ENCODE assay signal across 17 cellular contexts in genomic region chr2:188973650-188974049, GRCh38. TPM values are rescaled to one million over a fixed set of nuclear protein-coding genes. Genes with fewer than 3 reads are reported as not detected.
DNase-seq lines count a peak whose midpoint lies in the region; ATAC-seq and TF ChIP-seq lines count a peak whose summit lies in the region.
"Had no signal": no experiment of that assay in that cellular context is flagged by ENCODE, and none has a peak within 500 bp of the region (broad histone marks: within the 10 kb centered on the region; RNA-seq: fewer than 3 reads in every experiment).

No MANE protein-coding gene starts in this region.

- CTCF ChIA-PET in BJ (lab: Yijun Ruan, JAX): interaction anchor here (1.1 kb wide), 1 partner anchor 10 kb away, joined by 3 read pairs; no protein-coding TSS in a partner anchor
- CTCF ChIA-PET in activated CD4-positive, alpha-beta memory T cell treated with anti-CD3 and anti-CD28 coated beads for 36 hours (lab: Charles Lee): no interaction called here

- POLR2A ChIA-PET in BJ (lab: Charles Lee): interaction anchor here (0.5 kb wide), 1 partner anchor 426 kb away, joined by 10 read pairs; no protein-coding TSS in a partner anchor
- POLR2A ChIA-PET in activated CD4-positive, alpha-beta memory T cell treated with anti-CD3 and anti-CD28 coated beads for 36 hours (lab: Charles Lee): no interaction called here

- H3K36me3 ChIP-seq in BJ (ENCODE audit: control insufficient read depth, insufficient read depth, low read length) (no peaks in the 10 kb centered on the region), ascending aorta (no peaks in the 10 kb centered on the region), lower lobe of right lung (no peaks in the 10 kb centered on the region)

- TF ChIP-seq CTCF in BJ (IDR thresholded peaks at IDR 0.05; ENCODE audit: insufficient read depth, low read depth, low read length): no peak
- no peak for TF ChIP-seq CTCF in ascending aorta (IDR thresholded peaks at IDR 0.05)
- no peak for TF ChIP-seq CTCF in lower lobe of right lung (IDR thresholded peaks at IDR 0.05)
- no peak for TF ChIP-seq CTCF in GM10266 (IDR thresholded peaks at IDR 0.05; ENCODE audit: control insufficient read depth, insufficient read depth, low read depth, missing control alignments)

- H3K27ac ChIP-seq in ascending aorta: peak overlapping the region; percentile 83 to 85
- no peak overlapping the region for H3K27ac ChIP-seq in lower lobe of right lung
- H3K27ac ChIP-seq in skin epidermis: peak overlapping the region in 15 of 21 experiments; percentile 20 to 92 (median 68)

- no peak for DNase-seq in BJ (ENCODE audit: low read depth)
- no peak for DNase-seq in ascending aorta (ENCODE audit: low spot score in 2 of 2)
- DNase-seq in lower lobe of right lung: no peak
- no peak for DNase-seq in NCI-H748 treated with DMSO at 0.1 percent for 48 hours (lab: John Stamatoyannopoulos, UW)
- DNase-seq in stimulated activated CD4-positive, alpha-beta T cell treated with anti-CD3 and anti-CD28 coated beads, Interleukin-12 subunit alpha, Interleukin-12 subunit beta, amount 100 ng/mL, for 4 hours: no peak
- DNase-seq in GM10266 (ENCODE audit: extremely low spot score): no peak
- DNase-seq in activated CD4-positive, alpha-beta memory T cell treated with anti-CD3 and anti-CD28 coated beads for 36 hours: no peak
- DNase-seq: activated CD8-positive, alpha-beta memory T cell treated with anti-CD3 and anti-CD28 coated beads, Interleukin-2, amount 50 U/mL, for 4 hours; activated naive CD8-positive, alpha-beta T cell treated with anti-CD3 and anti-CD28 coated beads, Interleukin-2, amount 10 ng/mL, durations not matched to agents 7 days and 5 days; DMS79 treated with DMSO at 0.1 percent for 48 hours; glutamatergic neuron; MV-4-11; NCI-H2171 treated with DMSO at 0.1 percent for 48 hours; stimulated activated CD4-positive, alpha-beta T cell treated with anti-CD3 and anti-CD28 coated beads, Interleukin-15, amount 100 ng/mL, for 24 hours had no signal

- H3K4me3 Mint-ChIP-seq in activated CD4-positive, alpha-beta memory T cell treated with anti-CD3 and anti-CD28 coated beads for 36 hours: no peak overlapping the region
- H3K4me3 Mint-ChIP-seq: activated naive CD8-positive, alpha-beta T cell treated with anti-CD3 and anti-CD28 coated beads, Interleukin-2, amount 10 ng/mL, durations not matched to agents 7 days and 5 days; WTC11 had no signal

- intact Hi-C loops in ascending aorta (cut with DNase I) (loop anchor here (2.0 to 10.0 kb wide), 3 partner anchors 35 to 159 kb away; no protein-coding TSS in a partner anchor), lower lobe of right lung (cut with DNase I) (no loop called here)
- intact Hi-C loops in activated CD4-positive, alpha-beta memory T cell treated with anti-CD3 and anti-CD28 coated beads for 36 hours (cut with micrococcal nuclease): no loop called here

- H3K4me3 ChIP-seq in BJ (ENCODE audit: low read depth, low read length): peak overlapping the region; percentile 67
- peak overlapping the region; percentile 53 to 73 for H3K4me3 ChIP-seq in ascending aorta
- peak overlapping the region; percentile 48 for H3K4me3 ChIP-seq in lower lobe of right lung
- H3K4me3 ChIP-seq in skin epidermis: peak overlapping the region in 5 of 7 experiments; percentile 18 to 40 (median 30)

- H3K27ac Mint-ChIP-seq in activated CD4-positive, alpha-beta memory T cell treated with anti-CD3 and anti-CD28 coated beads for 36 hours: no peak overlapping the region
- H3K27ac Mint-ChIP-seq: activated naive CD8-positive, alpha-beta T cell treated with anti-CD3 and anti-CD28 coated beads, Interleukin-2, amount 10 ng/mL, durations not matched to agents 7 days and 5 days; WTC11 had no signal

- peaks cover 0 to 4% of the 10 kb centered on the region in 2 donors for H3K4me1 ChIP-seq in ascending aorta
- H3K4me1 ChIP-seq in lower lobe of right lung: no peaks in the 10 kb centered on the region

- H3K9me3 ChIP-seq in ascending aorta (no peaks in the 10 kb centered on the region), lower lobe of right lung (no peaks in the 10 kb centered on the region)

- peaks cover 4% of the 10 kb centered on the region for H3K27me3 Mint-ChIP-seq in activated CD4-positive, alpha-beta memory T cell treated with anti-CD3 and anti-CD28 coated beads for 36 hours

- no peaks in the 10 kb centered on the region for H3K36me3 Mint-ChIP-seq in activated CD4-positive, alpha-beta memory T cell treated with anti-CD3 and anti-CD28 coated beads for 36 hours
- H3K36me3 Mint-ChIP-seq: activated naive CD8-positive, alpha-beta T cell treated with anti-CD3 and anti-CD28 coated beads, Interleukin-2, amount 10 ng/mL, durations not matched to agents 7 days and 5 days; WTC11 had no signal

- H3K27me3 ChIP-seq in BJ (ENCODE audit: control insufficient read depth, insufficient read depth, low read length) (no peaks in the 10 kb centered on the region), ascending aorta (no peaks in the 10 kb centered on the region), lower lobe of right lung (ENCODE audit: low read depth) (no peaks in the 10 kb centered on the region)

- no peak for ATAC-seq in lower lobe of right lung
- ATAC-seq: WTC11 had no signal

- peaks cover 5% of the 10 kb centered on the region for H3K4me1 Mint-ChIP-seq in activated CD4-positive, alpha-beta memory T cell treated with anti-CD3 and anti-CD28 coated beads for 36 hours (ENCODE audit: low read depth)
- H3K4me1 Mint-ChIP-seq: activated naive CD8-positive, alpha-beta T cell treated with anti-CD3 and anti-CD28 coated beads, Interleukin-2, amount 10 ng/mL, durations not matched to agents 7 days and 5 days had no signal

- H3K9me3 Mint-ChIP-seq in activated CD4-positive, alpha-beta memory T cell treated with anti-CD3 and anti-CD28 coated beads for 36 hours: no peaks in the 10 kb centered on the region
- H3K9me3 Mint-ChIP-seq: neural crest cell, WTC11 had no signal

RNA-seq across cellular contexts. Expression of gene COL3A1, which starts 0.5 kb away (rescaled TPM):
- 1,215 and 1,450 TPM in 2 replicates for polyA plus RNA-seq in BJ (2011; rRNA removed)
- polyA minus RNA-seq in BJ (2011; rRNA and poly(A)+ RNA removed): 828 and 1,001 TPM in 2 replicates
- total RNA-seq in ascending aorta (411 TPM), lower lobe of right lung (187 TPM)
- total RNA-seq in activated CD4-positive, alpha-beta memory T cell treated with anti-CD3 and anti-CD28 coated beads for 36 hours: not detected
- total RNA-seq: activated naive CD8-positive, alpha-beta T cell treated with anti-CD3 and anti-CD28 coated beads, Interleukin-2, amount 10 ng/mL, durations not matched to agents 7 days and 5 days had no signal

Comparison
In these comparisons a context has a peak if more than half of its experiments do, and no peak if none do; other contexts are left out.
1. RNA of gene COL3A1, which starts 0.5 kb away (total RNA-seq): 411 TPM in ascending aorta (single experiment) and 187 TPM in lower lobe of right lung (single experiment); not detected in activated CD4-positive, alpha-beta memory T cell treated with anti-CD3 and anti-CD28 coated beads for 36 hours; every median in the first group is over 100 times any median in the second.
2. Peak in every context shown above with its lines, with median percentiles within 50 percentile points of each other: H3K4me3 ChIP-seq.